In the genomic region with DNA sequence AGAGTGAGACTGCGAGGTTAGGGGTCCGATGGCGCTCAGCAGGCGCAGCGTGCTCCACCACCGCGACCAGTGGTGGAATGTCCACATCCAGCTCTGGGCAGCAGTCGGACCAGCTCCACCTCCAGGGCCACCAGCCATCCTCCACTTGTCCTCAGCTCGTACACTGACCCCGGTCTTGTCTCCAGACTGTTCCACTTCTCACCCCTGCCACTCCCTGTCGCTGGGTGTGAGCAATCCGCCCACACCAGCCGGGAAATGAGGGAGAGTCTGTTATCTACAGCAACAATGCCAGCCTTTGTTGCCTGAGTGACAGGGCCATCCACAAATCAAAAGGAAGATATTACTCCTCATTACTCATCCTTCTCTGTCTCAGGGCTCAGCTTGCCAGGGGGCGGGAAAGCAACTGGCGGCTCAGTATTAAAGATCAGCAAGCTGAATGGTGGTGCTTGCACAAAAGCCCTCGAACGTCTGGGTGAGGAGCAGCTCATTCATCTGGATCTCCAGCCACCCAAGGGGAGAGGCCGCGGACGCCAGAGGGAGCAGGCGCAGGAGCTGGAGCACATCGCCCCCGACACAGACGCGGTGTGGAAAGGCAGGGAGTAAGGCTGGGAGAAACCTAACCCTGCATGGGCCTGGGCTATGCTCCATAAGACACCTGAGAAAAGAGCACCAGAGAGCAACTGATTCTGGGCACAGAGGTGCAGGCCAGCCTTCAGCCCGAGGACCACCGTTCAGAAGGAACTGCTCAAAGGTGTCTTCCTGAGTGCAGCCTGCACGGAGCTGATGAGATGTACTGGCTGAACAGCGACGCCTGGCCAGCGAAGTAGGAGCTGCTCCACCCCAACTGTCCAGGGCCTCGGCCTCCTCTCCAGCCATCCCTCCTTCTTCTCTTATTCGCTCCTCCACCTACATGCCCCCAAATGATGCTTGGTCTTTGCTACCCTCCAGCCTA, we compare ENCODE assay signal across 12 cellular contexts. TPM values are rescaled to one million over a fixed set of nuclear protein-coding genes. Genes with fewer than 3 reads are reported as not detected.
A peak's percentile ranks its signal among the peaks of the same experiment; 100 is the strongest.
DNase-seq lines count a peak whose midpoint lies in the region; ATAC-seq and TF ChIP-seq lines count a peak whose summit lies in the region.
"Had no signal": no experiment of that assay in that cellular context is flagged by ENCODE, and none has a peak within 500 bp of the region (broad histone marks: within the 10 kb centered on the region; RNA-seq: fewer than 3 reads in every experiment).

No MANE protein-coding gene starts in this region.

- H3K27me3 ChIP-seq in WERI-Rb-1 (ENCODE audit: insufficient read depth, low read depth, severe bottlenecking) (no peaks in the 10 kb centered on the region), left ventricle myocardium inferior (ENCODE audit: low read depth) (no peaks in the 10 kb centered on the region)
- H3K27me3 ChIP-seq: right lobe of liver had no signal

- H3K9me3 ChIP-seq in WERI-Rb-1 (ENCODE audit: severe bottlenecking) (no peaks in the 10 kb centered on the region), left ventricle myocardium inferior (replicated peaks) (no peaks in the 10 kb centered on the region)
- H3K9me3 ChIP-seq: right lobe of liver had no signal

- H3K27me3 Mint-ChIP-seq in activated CD4-positive, alpha-beta memory T cell treated with anti-CD3 and anti-CD28 coated beads for 36 hours, result no peaks in the 10 kb centered on the region
- no peaks in the 10 kb centered on the region for H3K27me3 Mint-ChIP-seq in activated CD4-positive, alpha-beta memory T cell treated with anti-CD3 and anti-CD28 coated beads, Interleukin-2, amount 10 ng/mL, durations not matched to agents 7 days and 5 days
- H3K27me3 Mint-ChIP-seq: CD8-positive, alpha-beta memory T cell; effector memory CD8-positive, alpha-beta T cell had no signal

- CTCF ChIA-PET in activated CD4-positive, alpha-beta memory T cell treated with anti-CD3 and anti-CD28 coated beads for 36 hours (lab: Charles Lee), result interaction anchor here (1.2 kb wide), 1 partner anchor 10 kb away, joined by 4 read pairs; no protein-coding TSS in a partner anchor
- CTCF ChIA-PET in activated CD4-positive, alpha-beta memory T cell treated with anti-CD3 and anti-CD28 coated beads, Interleukin-2, amount 10 ng/mL, durations not matched to agents 7 days and 5 days (lab: Charles Lee), result interaction anchor here (0.9 kb wide), 1 partner anchor 115 kb away, joined by 6 read pairs; no protein-coding TSS in a partner anchor

- TF ChIP-seq CTCF in WERI-Rb-1 (IDR thresholded peaks at IDR 0.05; ENCODE audit: low read depth, low read length), result no peak
- no peak for TF ChIP-seq CTCF in left ventricle myocardium inferior (IDR thresholded peaks at IDR 0.05; ENCODE audit: borderline replicate concordance)

- intact Hi-C loops in activated CD4-positive, alpha-beta memory T cell treated with anti-CD3 and anti-CD28 coated beads for 36 hours (cut with micrococcal nuclease), result no loop called here
- intact Hi-C loops in left ventricle myocardium inferior (cut with micrococcal nuclease), result no loop called here

- H3K4me1 Mint-ChIP-seq in activated CD4-positive, alpha-beta memory T cell treated with anti-CD3 and anti-CD28 coated beads for 36 hours (ENCODE audit: low read depth), result peaks cover 9% of the 10 kb centered on the region
- peaks cover 20% of the 10 kb centered on the region for H3K4me1 Mint-ChIP-seq in activated CD4-positive, alpha-beta memory T cell treated with anti-CD3 and anti-CD28 coated beads, Interleukin-2, amount 10 ng/mL, durations not matched to agents 7 days and 5 days

- peaks cover 81% of the 10 kb centered on the region for H3K36me3 ChIP-seq in WERI-Rb-1
- H3K36me3 ChIP-seq in left ventricle myocardium inferior, result peaks cover 66% of the 10 kb centered on the region
- H3K36me3 ChIP-seq: right lobe of liver had no signal

- H3K36me3 Mint-ChIP-seq in activated CD4-positive, alpha-beta memory T cell treated with anti-CD3 and anti-CD28 coated beads for 36 hours, result peaks cover 41% of the 10 kb centered on the region
- peaks cover 61% of the 10 kb centered on the region for H3K36me3 Mint-ChIP-seq in activated CD4-positive, alpha-beta memory T cell treated with anti-CD3 and anti-CD28 coated beads, Interleukin-2, amount 10 ng/mL, durations not matched to agents 7 days and 5 days (ENCODE audit: low read depth)

- H3K4me3 Mint-ChIP-seq in activated CD4-positive, alpha-beta memory T cell treated with anti-CD3 and anti-CD28 coated beads for 36 hours, result no peak overlapping the region
- no peak overlapping the region for H3K4me3 Mint-ChIP-seq in activated CD4-positive, alpha-beta memory T cell treated with anti-CD3 and anti-CD28 coated beads, Interleukin-2, amount 10 ng/mL, durations not matched to agents 7 days and 5 days
- H3K4me3 Mint-ChIP-seq: CD8-positive, alpha-beta memory T cell; effector memory CD8-positive, alpha-beta T cell had no signal

- no peak overlapping the region for H3K4me3 ChIP-seq in WERI-Rb-1 (ENCODE audit: low read depth, low read length)
- no peak overlapping the region for H3K4me3 ChIP-seq in left ventricle myocardium inferior
- H3K4me3 ChIP-seq: right lobe of liver had no signal

- H3K27ac ChIP-seq in WERI-Rb-1 (peak overlapping the region; percentile 57), left ventricle myocardium inferior (replicated peaks) (peak overlapping the region; percentile 33)
- H3K27ac ChIP-seq: right lobe of liver had no signal

- no peak overlapping the region for H3K27ac Mint-ChIP-seq in activated CD4-positive, alpha-beta memory T cell treated with anti-CD3 and anti-CD28 coated beads for 36 hours
- H3K27ac Mint-ChIP-seq in activated CD4-positive, alpha-beta memory T cell treated with anti-CD3 and anti-CD28 coated beads, Interleukin-2, amount 10 ng/mL, durations not matched to agents 7 days and 5 days, result no peak overlapping the region

- peak; percentile 30 for ATAC-seq in stimulated activated naive CD8-positive, alpha-beta T cell treated with anti-CD3 and anti-CD28 coated beads, Interleukin-15, Interleukin-2, amounts not matched to agents 100 U/mL and 50 U/mL, for 24 hours
- ATAC-seq: effector memory CD8-positive, alpha-beta T cell had no signal

- H3K4me1 ChIP-seq in left ventricle myocardium inferior, result peaks cover 24% of the 10 kb centered on the region
- H3K4me1 ChIP-seq: right lobe of liver had no signal

- POLR2A ChIA-PET in activated CD4-positive, alpha-beta memory T cell treated with anti-CD3 and anti-CD28 coated beads for 36 hours (lab: Charles Lee), result interaction anchor here (1.4 kb wide), 1 partner anchor 10 kb away, joined by 5 read pairs; no protein-coding TSS in a partner anchor
- POLR2A ChIA-PET in activated CD4-positive, alpha-beta memory T cell treated with anti-CD3 and anti-CD28 coated beads, Interleukin-2, amount 10 ng/mL, durations not matched to agents 7 days and 5 days (lab: Charles Lee), result interaction anchor here (1.4 kb wide), 1 partner anchor 13 kb away, joined by 8 read pairs; no protein-coding TSS in a partner anchor

- no peaks in the 10 kb centered on the region for H3K9me3 Mint-ChIP-seq in activated CD4-positive, alpha-beta memory T cell treated with anti-CD3 and anti-CD28 coated beads for 36 hours
- peaks cover 2% of the 10 kb centered on the region for H3K9me3 Mint-ChIP-seq in activated CD4-positive, alpha-beta memory T cell treated with anti-CD3 and anti-CD28 coated beads, Interleukin-2, amount 10 ng/mL, durations not matched to agents 7 days and 5 days
- H3K9me3 Mint-ChIP-seq: CD8-positive, alpha-beta memory T cell; effector memory CD8-positive, alpha-beta T cell had no signal

- peak; percentile 49 for DNase-seq in activated CD4-positive, alpha-beta memory T cell treated with anti-CD3 and anti-CD28 coated beads for 36 hours
- DNase-seq in activated CD4-positive, alpha-beta memory T cell treated with anti-CD3 and anti-CD28 coated beads, Interleukin-2, amount 10 ng/mL, durations not matched to agents 7 days and 5 days, result no peak
- DNase-seq in WERI-Rb-1 (peak; percentile 69), left ventricle myocardium inferior (peak; percentile 65), KG1 (lab: John Stamatoyannopoulos, UW) (no peak)
- no peak for DNase-seq in stimulated activated naive CD8-positive, alpha-beta T cell treated with anti-CD3 and anti-CD28 coated beads, Interleukin-15, Interleukin-2, amounts not matched to agents 100 U/mL and 50 U/mL, for 24 hours
- DNase-seq in stimulated activated naive CD4-positive, alpha-beta T cell (lab: John Stamatoyannopoulos, UW), result no peak
- DNase-seq in activated CD8-positive, alpha-beta memory T cell treated with anti-CD3 and anti-CD28 coated beads, Interleukin-2, amount 50 U/mL, for 48 hours, result no peak
- DNase-seq: CD8-positive, alpha-beta memory T cell; effector memory CD8-positive, alpha-beta T cell; right lobe of liver; SW 1271 had no signal

RNA-seq across cellular contexts. Expression of gene IGSF9B, which starts 21.9 kb away (rescaled TPM):
- 10 to 100 TPM; 24.6 to 30.3 TPM for total RNA-seq in activated CD4-positive, alpha-beta memory T cell treated with anti-CD3 and anti-CD28 coated beads for 36 hours
- 10 to 100 TPM; 66.2 to 70.8 TPM for total RNA-seq in activated CD4-positive, alpha-beta memory T cell treated with anti-CD3 and anti-CD28 coated beads, Interleukin-2, amount 10 ng/mL, durations not matched to agents 7 days and 5 days
- 44.1 TPM for total RNA-seq in left ventricle myocardium inferior

Comparison
In these comparisons a context has a peak if more than half of its experiments do, and no peak if none do; other contexts are left out.
1. DNase-seq: peak in activated CD4-positive, alpha-beta memory T cell treated with anti-CD3 and anti-CD28 coated beads for 36 hours (single experiment), WERI-Rb-1 (single experiment) and left ventricle myocardium inferior (single experiment); none in activated CD4-positive, alpha-beta memory T cell treated with anti-CD3 and anti-CD28 coated beads, Interleukin-2, amount 10 ng/mL, durations not matched to agents 7 days and 5 days (single experiment), stimulated activated naive CD8-positive, alpha-beta T cell treated with anti-CD3 and anti-CD28 coated beads, Interleukin-15, Interleukin-2, amounts not matched to agents 100 U/mL and 50 U/mL, for 24 hours (single experiment), KG1 (single experiment), stimulated activated naive CD4-positive, alpha-beta T cell (0 of 6) and activated CD8-positive, alpha-beta memory T cell treated with anti-CD3 and anti-CD28 coated beads, Interleukin-2, amount 50 U/mL, for 48 hours (single experiment).